Comparison of ENCODE assay signal across 13 cellular contexts in the genomic region with DNA sequence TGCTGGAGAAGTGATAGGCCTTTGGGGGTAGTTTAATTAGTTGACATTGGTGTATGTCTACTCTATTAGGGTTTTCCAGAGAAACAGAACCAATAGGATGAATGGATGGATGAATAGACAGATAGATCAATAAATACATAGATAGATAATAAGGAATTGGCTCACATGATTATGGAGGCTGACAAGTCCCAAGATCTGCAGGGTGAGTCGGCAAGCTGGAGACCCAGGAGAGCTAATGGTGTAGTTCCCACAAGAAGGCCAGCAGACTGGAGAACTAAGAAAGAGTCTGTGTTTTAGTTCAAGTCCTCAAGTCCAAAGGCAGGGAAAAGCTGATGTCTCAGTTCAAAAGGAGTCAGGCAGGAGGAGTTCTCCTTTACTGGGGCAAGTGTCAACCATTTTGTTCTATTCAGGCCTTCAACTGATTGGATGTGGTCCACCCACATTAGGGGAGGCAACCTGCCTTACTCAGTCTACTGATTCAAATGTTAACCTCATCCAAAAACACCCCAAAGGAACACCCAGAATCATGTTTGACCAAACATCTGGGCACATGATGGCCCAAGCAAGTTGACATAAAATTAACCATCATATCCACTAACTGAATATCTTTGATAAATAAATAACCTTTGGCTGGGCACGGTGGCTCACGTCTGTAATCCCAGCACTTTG. TPM values are rescaled to one million over a fixed set of nuclear protein-coding genes. Genes with fewer than 3 reads are reported as not detected.
DNase-seq lines count a peak whose midpoint lies in the region; ATAC-seq, FAIRE-seq and TF ChIP-seq lines count a peak whose summit lies in the region.
"Had no signal": no experiment of that assay in that cellular context is flagged by ENCODE, and none has a peak within 500 bp of the region (broad histone marks: within the 10 kb centered on the region; RNA-seq: fewer than 3 reads in every experiment).

No MANE protein-coding gene starts in this region.

- no peaks in the 10 kb centered on the region for H3K27me3 Mint-ChIP-seq in activated CD8-positive, alpha-beta T cell treated with anti-CD3 and anti-CD28 coated beads for 36 hours
- H3K27me3 Mint-ChIP-seq in activated CD8-positive, alpha-beta T cell treated with anti-CD3 and anti-CD28 coated beads, Interleukin-2, amount 10 ng/mL, durations not matched to agents 7 days and 5 days (ENCODE audit: low read depth) = no peaks in the 10 kb centered on the region
- peaks cover 13% of the 10 kb centered on the region for H3K27me3 Mint-ChIP-seq in endothelial cell (ENCODE audit: unreplicated experiment)

- intact Hi-C loops in activated CD8-positive, alpha-beta T cell treated with anti-CD3 and anti-CD28 coated beads for 36 hours (cut with micrococcal nuclease) = no loop called here
- intact Hi-C loops in spleen (cut with DNase I; ENCODE audit: low total_unique reads) = no loop called here

- WGBS in spleen, 5 donors = 79 to 92% (median 88%) methylated on average over 3 of the region's 3 CpGs

- DNase-seq in activated CD8-positive, alpha-beta T cell treated with anti-CD3 and anti-CD28 coated beads for 36 hours = no peak
- DNase-seq in activated CD8-positive, alpha-beta T cell treated with anti-CD3 and anti-CD28 coated beads, Interleukin-2, amount 10 ng/mL, durations not matched to agents 7 days and 5 days = no peak
- DNase-seq in GM12892 (ENCODE audit: insufficient read length) (no peak), endothelial cell (ENCODE audit: low spot score) (no peak), spleen (no peak), NCI-H2227 (lab: John Stamatoyannopoulos, UW; ENCODE audit: unreplicated experiment) (no peak), substantia nigra (lab: John Stamatoyannopoulos, UW) (no peak)

- H3K36me3 ChIP-seq in spleen = no peaks in the 10 kb centered on the region
- H3K36me3 ChIP-seq: transverse colon had no signal

- H3K4me1 ChIP-seq in spleen = peaks cover 27 to 57% (median 41%) of the 10 kb centered on the region in 6 donors

- TF ChIP-seq CTCF in activated CD8-positive, alpha-beta T cell treated with anti-CD3 and anti-CD28 coated beads for 36 hours (IDR thresholded peaks at IDR 0.05) = no peak
- TF ChIP-seq CTCF in endothelial cell (IDR thresholded peaks at IDR 0.05; ENCODE audit: unreplicated experiment) = no peak
- TF ChIP-seq CTCF in spleen (IDR thresholded peaks at IDR 0.05 in 8 of 11, conservative IDR thresholded peaks at IDR 0.05 in 3 of 11) = no peak

- peak overlapping the region; percentile 87 for H3K27ac Mint-ChIP-seq in activated CD8-positive, alpha-beta T cell treated with anti-CD3 and anti-CD28 coated beads for 36 hours
- no peak overlapping the region for H3K27ac Mint-ChIP-seq in activated CD8-positive, alpha-beta T cell treated with anti-CD3 and anti-CD28 coated beads, Interleukin-2, amount 10 ng/mL, durations not matched to agents 7 days and 5 days
- peak overlapping the region; percentile 32 for H3K27ac Mint-ChIP-seq in endothelial cell (ENCODE audit: unreplicated experiment)

- peaks cover 2% of the 10 kb centered on the region for H3K9me3 Mint-ChIP-seq in activated CD8-positive, alpha-beta T cell treated with anti-CD3 and anti-CD28 coated beads for 36 hours
- no peaks in the 10 kb centered on the region for H3K9me3 Mint-ChIP-seq in activated CD8-positive, alpha-beta T cell treated with anti-CD3 and anti-CD28 coated beads, Interleukin-2, amount 10 ng/mL, durations not matched to agents 7 days and 5 days (ENCODE audit: insufficient read depth)
- H3K9me3 Mint-ChIP-seq in endothelial cell (ENCODE audit: unreplicated experiment) = no peaks in the 10 kb centered on the region

- peak; percentile 36 for FAIRE-seq in GM12892 (lab: Jason Lieb, UNC)
- FAIRE-seq: endometrium, H54, islet of Langerhans had no signal

- H3K4me3 Mint-ChIP-seq in activated CD8-positive, alpha-beta T cell treated with anti-CD3 and anti-CD28 coated beads for 36 hours = no peak overlapping the region
- no peak overlapping the region for H3K4me3 Mint-ChIP-seq in activated CD8-positive, alpha-beta T cell treated with anti-CD3 and anti-CD28 coated beads, Interleukin-2, amount 10 ng/mL, durations not matched to agents 7 days and 5 days
- H3K4me3 Mint-ChIP-seq in endothelial cell (ENCODE audit: unreplicated experiment) = no peak overlapping the region

- H3K9me3 ChIP-seq in spleen = no peaks in the 10 kb centered on the region
- H3K9me3 ChIP-seq: SJSA1, transverse colon had no signal

- H3K27ac ChIP-seq in spleen (peak overlapping the region in 7 of 8 donors; percentile 6 to 98 (median 98)), substantia nigra (ENCODE audit: low read depth, low read length, poor library complexity, severe bottlenecking) (no peak overlapping the region)

- H3K27me3 ChIP-seq in spleen (replicated peaks in 1 of 7) = no peaks in the 10 kb centered on the region
- H3K27me3 ChIP-seq: SJSA1, transverse colon had no signal

- POLR2A ChIA-PET in activated CD8-positive, alpha-beta T cell treated with anti-CD3 and anti-CD28 coated beads for 36 hours (lab: Charles Lee) = interaction anchor here (1.1 kb wide), 1 partner anchor 50 kb away, joined by 3 read pairs; no protein-coding TSS in a partner anchor
- POLR2A ChIA-PET in activated CD8-positive, alpha-beta T cell treated with anti-CD3 and anti-CD28 coated beads, Interleukin-2, amount 10 ng/mL, durations not matched to agents 7 days and 5 days (lab: Charles Lee) = interaction anchor here (1.2 to 2.3 kb wide), 4 partner anchors 59 to 61 kb away, joined by 4 to 13 read pairs (median 6); partner anchors contain the start of gene H3-3A

- CTCF ChIA-PET in activated CD8-positive, alpha-beta T cell treated with anti-CD3 and anti-CD28 coated beads for 36 hours (lab: Charles Lee) = interaction anchor here (1.6 to 3.5 kb wide), 3 partner anchors 16 to 122 kb away, joined by 5 to 14 read pairs (median 6); no protein-coding TSS in a partner anchor
- CTCF ChIA-PET in activated CD8-positive, alpha-beta T cell treated with anti-CD3 and anti-CD28 coated beads, Interleukin-2, amount 10 ng/mL, durations not matched to agents 7 days and 5 days (lab: Charles Lee) = interaction anchor here (0.8 to 4.5 kb wide), 4 partner anchors 16 to 98 kb away, joined by 3 to 14 read pairs (median 5); partner anchors contain the start of gene H3-3A

- peaks cover 4% of the 10 kb centered on the region for H3K36me3 Mint-ChIP-seq in activated CD8-positive, alpha-beta T cell treated with anti-CD3 and anti-CD28 coated beads for 36 hours (ENCODE audit: low read depth)
- H3K36me3 Mint-ChIP-seq in activated CD8-positive, alpha-beta T cell treated with anti-CD3 and anti-CD28 coated beads, Interleukin-2, amount 10 ng/mL, durations not matched to agents 7 days and 5 days (ENCODE audit: low read depth) = peaks cover 5% of the 10 kb centered on the region
- H3K36me3 Mint-ChIP-seq in endothelial cell (ENCODE audit: low read depth, unreplicated experiment) = no peaks in the 10 kb centered on the region

- TF ChIP-seq POLR2A in GM12892 (IDR thresholded peaks at IDR 0.05; ENCODE audit: low read depth, low read length) (no peak), spleen (IDR thresholded peaks at IDR 0.05) (no peak)

- no peak for ATAC-seq in activated CD8-positive, alpha-beta T cell treated with anti-CD3 and anti-CD28 coated beads for 36 hours
- ATAC-seq in activated CD8-positive, alpha-beta T cell treated with anti-CD3 and anti-CD28 coated beads, Interleukin-2, amount 10 ng/mL, durations not matched to agents 7 days and 5 days = no peak
- no peak for ATAC-seq in HG03159 (IDR thresholded peaks at IDR 0.05; ENCODE audit: unreplicated experiment)

- peaks cover 41% of the 10 kb centered on the region for H3K4me1 Mint-ChIP-seq in activated CD8-positive, alpha-beta T cell treated with anti-CD3 and anti-CD28 coated beads for 36 hours (ENCODE audit: low read depth)
- peaks cover 46% of the 10 kb centered on the region for H3K4me1 Mint-ChIP-seq in activated CD8-positive, alpha-beta T cell treated with anti-CD3 and anti-CD28 coated beads, Interleukin-2, amount 10 ng/mL, durations not matched to agents 7 days and 5 days (ENCODE audit: low read depth)
- H3K4me1 Mint-ChIP-seq in endothelial cell (ENCODE audit: unreplicated experiment) = peaks cover 24% of the 10 kb centered on the region

- H3K4me3 ChIP-seq in spleen = peak overlapping the region in 1 of 8 donors; percentile 57
- H3K4me3 ChIP-seq: SJSA1, transverse colon had no signal

RNA-seq across cellular contexts. Expression of gene SDE2, which starts 4.5 kb away (rescaled TPM):
- total RNA-seq in activated CD8-positive, alpha-beta T cell treated with anti-CD3 and anti-CD28 coated beads for 36 hours = 10 to 100 TPM; 14.9 to 15.5 TPM
- 10 to 100 TPM; 15.4 to 16.9 TPM for total RNA-seq in activated CD8-positive, alpha-beta T cell treated with anti-CD3 and anti-CD28 coated beads, Interleukin-2, amount 10 ng/mL, durations not matched to agents 7 days and 5 days
- polyA plus RNA-seq in GM12892 (2012; ENCODE audit: missing spikeins) = 8.3 TPM
- total RNA-seq in endothelial cell (ENCODE audit: unreplicated experiment) = 17.8 TPM
- total RNA-seq in spleen = 10 to 100 TPM; 18.4 to 23.6 (median 21.7) TPM
- polyA plus RNA-seq in spleen = 1 to 10 TPM; 4.6 to 9.9 (median 5.6) TPM

RNA-seq across cellular contexts. Expression of gene H3-3A, which starts 58.9 kb away (rescaled TPM):
- 100 to 1,000 TPM; 287 to 308 TPM for total RNA-seq in activated CD8-positive, alpha-beta T cell treated with anti-CD3 and anti-CD28 coated beads for 36 hours
- 100 to 1,000 TPM; 526 to 541 TPM for total RNA-seq in activated CD8-positive, alpha-beta T cell treated with anti-CD3 and anti-CD28 coated beads, Interleukin-2, amount 10 ng/mL, durations not matched to agents 7 days and 5 days
- 266 TPM for polyA plus RNA-seq in GM12892 (2012; ENCODE audit: missing spikeins)
- total RNA-seq in endothelial cell (ENCODE audit: unreplicated experiment) (606 TPM), spleen (100 to 1,000 TPM; 362 to 685 (median 490) TPM)
- 1,000 to 10,000 TPM in 1 of 3 donors, 100 to 1,000 TPM in 2; 837 to 1,089 (median 864) TPM for polyA plus RNA-seq in spleen
